Comparison of ENCODE assay signal across 12 cellular contexts in genomic region chr17:61454095-61454931, GRCh38. TPM values are rescaled to one million over a fixed set of nuclear protein-coding genes. Genes with fewer than 3 reads are reported as not detected.
DNase-seq lines count a peak whose midpoint lies in the region; ATAC-seq and FAIRE-seq lines count a peak whose summit lies in the region.
"Had no signal": no experiment of that assay in that cellular context is flagged by ENCODE, and none has a peak within 500 bp of the region (broad histone marks: within the 10 kb centered on the region; RNA-seq: fewer than 3 reads in every experiment).

No MANE protein-coding gene starts in this region.

- H3K36me3 Mint-ChIP-seq in stimulated activated naive CD8-positive, alpha-beta T cell treated with anti-CD3 and anti-CD28 coated beads, Interleukin-15, Interleukin-2, amounts not matched to agents 100 ng/mL and 50 ng/mL, for 24 hours (ENCODE audit: low read depth) = peaks cover 3% of the 10 kb centered on the region
- H3K36me3 Mint-ChIP-seq in naive thymus-derived CD8-positive, alpha-beta T cell = peaks cover 2 to 4% (median 3%) of the 10 kb centered on the region in 3 donors

- peak overlapping the region; percentile 14 for H3K4me3 Mint-ChIP-seq in stimulated activated naive CD8-positive, alpha-beta T cell treated with anti-CD3 and anti-CD28 coated beads, Interleukin-15, Interleukin-2, amounts not matched to agents 100 ng/mL and 50 ng/mL, for 24 hours
- peak overlapping the region in 9 of 10 donors; percentile 29 to 79 (median 66) for H3K4me3 Mint-ChIP-seq in naive thymus-derived CD8-positive, alpha-beta T cell

- no peaks in the 10 kb centered on the region for H3K9me3 Mint-ChIP-seq in stimulated activated naive CD8-positive, alpha-beta T cell treated with anti-CD3 and anti-CD28 coated beads, Interleukin-15, Interleukin-2, amounts not matched to agents 100 ng/mL and 50 ng/mL, for 24 hours
- peaks cover 0 to 5% (median 0%) of the 10 kb centered on the region in 9 donors for H3K9me3 Mint-ChIP-seq in naive thymus-derived CD8-positive, alpha-beta T cell

- FAIRE-seq in urothelium cell line (lab: Jason Lieb, UNC) = peak; percentile 42

- no peak for DNase-seq in stimulated activated naive CD8-positive, alpha-beta T cell treated with anti-CD3 and anti-CD28 coated beads, Interleukin-15, Interleukin-2, amounts not matched to agents 100 U/mL and 50 U/mL, for 24 hours
- DNase-seq in ecto neural progenitor cell (ENCODE audit: low spot score) (peak; percentile 76), urothelium cell line (ENCODE audit: low spot score) (no peak), C1 segment of cervical spinal cord (lab: John Stamatoyannopoulos, UW) (no peak), NCI-H2029 treated with DMSO at 0.1 percent for 48 hours (lab: John Stamatoyannopoulos, UW) (no peak), KG1 (lab: John Stamatoyannopoulos, UW) (no peak)
- no peak for DNase-seq in naive thymus-derived CD8-positive, alpha-beta T cell
- DNase-seq: NCI-H226 had no signal

- peaks cover 74% of the 10 kb centered on the region for H3K27me3 Mint-ChIP-seq in stimulated activated naive CD8-positive, alpha-beta T cell treated with anti-CD3 and anti-CD28 coated beads, Interleukin-15, Interleukin-2, amounts not matched to agents 100 ng/mL and 50 ng/mL, for 24 hours
- H3K27me3 Mint-ChIP-seq in naive thymus-derived CD8-positive, alpha-beta T cell = peaks cover 54 to 87% (median 67%) of the 10 kb centered on the region in 5 donors

- no peak for ATAC-seq in stimulated activated naive CD8-positive, alpha-beta T cell treated with anti-CD3 and anti-CD28 coated beads, Interleukin-15, Interleukin-2, amounts not matched to agents 100 U/mL and 50 U/mL, for 24 hours
- no peak for ATAC-seq in naive thymus-derived CD8-positive, alpha-beta T cell
- ATAC-seq: right cardiac atrium had no signal

- POLR2A ChIA-PET in naive thymus-derived CD8-positive, alpha-beta T cell (lab: Charles Lee) = no interaction called here

- H3K27ac Mint-ChIP-seq in stimulated activated naive CD8-positive, alpha-beta T cell treated with anti-CD3 and anti-CD28 coated beads, Interleukin-15, Interleukin-2, amounts not matched to agents 100 ng/mL and 50 ng/mL, for 24 hours = peak overlapping the region; percentile 34
- H3K27ac Mint-ChIP-seq in naive thymus-derived CD8-positive, alpha-beta T cell = peak overlapping the region in 1 of 10 donors; percentile 2

- H3K4me1 Mint-ChIP-seq in stimulated activated naive CD8-positive, alpha-beta T cell treated with anti-CD3 and anti-CD28 coated beads, Interleukin-15, Interleukin-2, amounts not matched to agents 100 ng/mL and 50 ng/mL, for 24 hours (ENCODE audit: low read depth) = peaks cover 26% of the 10 kb centered on the region
- H3K4me1 Mint-ChIP-seq in naive thymus-derived CD8-positive, alpha-beta T cell = peaks cover 12 to 58% (median 43%) of the 10 kb centered on the region in 4 donors

RNA-seq across cellular contexts. Expression of gene TBX4, which starts 2.1 kb away (rescaled TPM):
- total RNA-seq in naive thymus-derived CD8-positive, alpha-beta T cell = not detected
- polyA plus RNA-seq in naive thymus-derived CD8-positive, alpha-beta T cell = not detected
- total RNA-seq: LHCN-M2, right cardiac atrium, vagina had no signal

RNA-seq across cellular contexts. Expression of gene TBX2, which starts 54.7 kb away (rescaled TPM):
- under 1 TPM in 1 of 2 experiments, not detected in 1; 0.13 TPM for total RNA-seq in naive thymus-derived CD8-positive, alpha-beta T cell
- polyA plus RNA-seq in naive thymus-derived CD8-positive, alpha-beta T cell = not detected
